ENCODE assay signal across 8 cellular contexts in genomic region chr2:175181104-175181876, GRCh38. TPM values are rescaled to one million over a fixed set of nuclear protein-coding genes. Genes with fewer than 3 reads are reported as not detected.
DNase-seq lines count a peak whose midpoint lies in the region; ATAC-seq and TF ChIP-seq lines count a peak whose summit lies in the region.

ATP5MC3 (minus strand) TSS chr2:175181710; CDS start chr2:175181393, 317 bp downstream.

- TF ChIP-seq CTCF in Panc1 (IDR thresholded peaks at IDR 0.05): 0 out of 2 replicates have a peak, but pooled peaks have one; percentile 8

- peak within 1 kb of the TSS; percentile 95 for H3K4me3 Mint-ChIP-seq in activated T-cell treated with anti-CD3 and anti-CD28 coated beads, Interleukin-2, amount 50 U/mL, for 4 hours

- H3K9me3 ChIP-seq in Panc1 (ENCODE audit: control insufficient read depth, insufficient read depth, low read depth, low read length): peaks cover 5% of the 10 kb centered on the region; the same call in 1 of the 2 replicates
- no peaks in the 10 kb centered on the region for H3K9me3 ChIP-seq in muscle layer of duodenum (ENCODE audit: control insufficient read depth in 1 of 2, low read length in 2 of 2)

- CTCF ChIA-PET in Panc1 (lab: Charles Lee): no interaction called here

- no peaks in the 10 kb centered on the region for H3K27me3 Mint-ChIP-seq in activated T-cell treated with anti-CD3 and anti-CD28 coated beads, Interleukin-2, amount 50 U/mL, for 4 hours (ENCODE audit: low read depth)

- no peaks in the 10 kb centered on the region for H3K27me3 ChIP-seq in Panc1 (ENCODE audit: control insufficient read depth, insufficient read depth, low read length)
- H3K27me3 ChIP-seq in muscle layer of duodenum (ENCODE audit: low read depth, low read length): no peaks in the 10 kb centered on the region

- H3K4me1 Mint-ChIP-seq in activated T-cell treated with anti-CD3 and anti-CD28 coated beads, Interleukin-2, amount 50 U/mL, for 4 hours (ENCODE audit: low read depth): peaks cover 19% of the 10 kb centered on the region

- BruUV-seq in Panc1 (replicated peaks; lab: Mats Ljungman, UMichigan): no TSS peak

- H3K27ac ChIP-seq in Panc1 (ENCODE audit: low read length) (peak within 1 kb of the TSS; percentile 83), muscle layer of duodenum (ENCODE audit: low read length) (peak within 1 kb of the TSS; percentile 99)

- H3K36me3 Mint-ChIP-seq in activated T-cell treated with anti-CD3 and anti-CD28 coated beads, Interleukin-2, amount 50 U/mL, for 4 hours (ENCODE audit: insufficient read depth): peaks cover 15% of the 10 kb centered on the region

- in situ Hi-C loops in KBM-7 (cut with MboI; ENCODE audit: low pct_unique_long_range_greater_than_20kb, low sequenced_read_pairs): no loop called here
- in situ Hi-C loops in Panc1 (cut with HindIII; ENCODE audit: low pct_unique_long_range_greater_than_20kb, low sequenced_read_pairs): no loop called here

- intact Hi-C loops in Panc1 (cut with micrococcal nuclease; ENCODE audit: unreplicated experiment): no loop called here

- peak; percentile 96 for DNase-seq in DMS53 treated with DMSO at 0.1 percent for 48 hours (lab: John Stamatoyannopoulos, UW; ENCODE audit: unreplicated experiment)
- peak; percentile 92 for DNase-seq in KBM-7
- DNase-seq in Panc1 (ENCODE audit: low read depth, low spot score): no peak
- DNase-seq in activated T-cell treated with anti-CD3 and anti-CD28 coated beads, Interleukin-2, amount 50 U/mL, for 4 hours: peak; percentile 90
- peak; percentile 87 to 88 for DNase-seq in stimulated activated CD8-positive, alpha-beta memory T cell treated with anti-CD3 and anti-CD28 coated beads, Interleukin-7, amount 100 ng/mL, for 4 hours (ENCODE audit: low read depth in 2 of 2)

- H3K36me3 ChIP-seq in Panc1 (ENCODE audit: control insufficient read depth, insufficient read depth, low read length) (peaks cover 41% of the 10 kb centered on the region), muscle layer of duodenum (ENCODE audit: control insufficient read depth in 1 of 2, insufficient read depth in 2 of 2, low read length in 2 of 2) (peaks cover 27 to 32% of the 10 kb centered on the region in 2 donors)

- peak; percentile 91 for ATAC-seq in GM21619 (IDR thresholded peaks at IDR 0.05; ENCODE audit: unreplicated experiment)
- peak; percentile 96 for ATAC-seq in Panc1
- ATAC-seq in activated T-cell treated with anti-CD3 and anti-CD28 coated beads, Interleukin-2, amount 50 U/mL, for 4 hours: peak; percentile 92 to 93
- ATAC-seq in esophagus mucosa: peak; percentile 97

- H3K4me1 ChIP-seq in Panc1 (ENCODE audit: control insufficient read depth, insufficient read depth, low read length): peaks cover 9% of the 10 kb centered on the region; the same call in 1 of the 2 replicates
- H3K4me1 ChIP-seq in muscle layer of duodenum (ENCODE audit: control insufficient read depth in 1 of 2, insufficient read depth in 2 of 2, low read length in 2 of 2): peaks cover 0 to 23% of the 10 kb centered on the region in 2 donors

- POLR2A ChIA-PET in Panc1 (lab: Charles Lee): no interaction called here

- H3K4me3 ChIP-seq in Panc1 (ENCODE audit: low read depth in 2 of 2, low read length in 2 of 2): peak within 1 kb of the TSS; percentile 75 to 91
- H3K4me3 ChIP-seq in muscle layer of duodenum (ENCODE audit: low read depth in 1 of 2, low read length in 2 of 2): peak within 1 kb of the TSS; percentile 93 to 95

- no peaks in the 10 kb centered on the region for H3K9me3 Mint-ChIP-seq in activated T-cell treated with anti-CD3 and anti-CD28 coated beads, Interleukin-2, amount 50 U/mL, for 4 hours

RNA-seq across cellular contexts. Expression of gene ATP5MC3, which starts in this region (rescaled TPM):
- total RNA-seq in Panc1 (2021; ENCODE audit: unreplicated experiment) (287 TPM), esophagus mucosa (282 TPM)
- 315 TPM for polyA plus RNA-seq in Panc1 (2012; ENCODE audit: insufficient read length)
- 100 to 1,000 TPM; 348 to 407 (median 371) TPM for total RNA-seq in activated T-cell treated with anti-CD3 and anti-CD28 coated beads, Interleukin-2, amount 50 U/mL, for 4 hours
